Comparison of ENCODE assay signal across 26 cellular contexts in genomic region chr3:45937206-45938042, GRCh38. TPM values are rescaled to one million over a fixed set of nuclear protein-coding genes. Genes with fewer than 3 reads are reported as not detected.
"Had no signal": no experiment of that assay in that cellular context is flagged by ENCODE, and none has a peak within 500 bp of the region (broad histone marks: within the 10 kb centered on the region; RNA-seq: fewer than 3 reads in every experiment).

No MANE protein-coding gene starts in this region.

- ATAC-seq: foreskin keratinocyte; natural killer cell treated with Interleukin-12 subunit alpha and Interleukin-12 subunit beta and Interleukin-15 and Interleukin-18, amount 100 ng/mL, for 72 hours; right cardiac atrium; SK-N-SH treated with all-trans-retinoic acid at 6 μM for 48 hours had no signal

- H3K9me3 ChIP-seq: stomach, suprapubic skin had no signal

- H3K27me3 Mint-ChIP-seq: brain; dendritic cell treated with granulocyte-macrophage colony-stimulating factor and Interleukin-4, amounts not matched to agents 40 ng/mL and 50 ng/mL, for 4 days; natural killer cell treated with Interleukin-12 subunit alpha and Interleukin-12 subunit beta and Interleukin-15 and Interleukin-18, amount 100 ng/mL, for 72 hours had no signal

- H3K4me3 ChIP-seq: lung, skin epidermis, stomach, suprapubic skin, tibial nerve had no signal

- H3K4me3 Mint-ChIP-seq: activated CD4-positive, alpha-beta memory T cell treated with anti-CD3 and anti-CD28 coated beads for 36 hours; activated T-cell treated with anti-CD3 and anti-CD28 coated beads, Interleukin-2, amount 50 U/mL, for 24 hours; brain; dendritic cell treated with granulocyte-macrophage colony-stimulating factor and Interleukin-4, amounts not matched to agents 40 ng/mL and 50 ng/mL, for 4 days; mesothelial cell of epicardium; natural killer cell treated with Interleukin-12 subunit alpha and Interleukin-12 subunit beta and Interleukin-15 and Interleukin-18, amount 100 ng/mL, for 72 hours had no signal

- H3K79me2 ChIP-seq: parathyroid adenoma had no signal

- DNase-seq: activated CD4-positive, alpha-beta memory T cell treated with anti-CD3 and anti-CD28 coated beads for 36 hours; activated CD4-positive, alpha-beta T cell treated with anti-CD3 and anti-CD28 coated beads for 48 hours; activated naive CD4-positive, alpha-beta T cell treated with anti-CD3 and anti-CD28 coated beads, Interleukin-2, amount 50 U/mL, for 16 hours; caudate nucleus; effector CD4-positive, alpha-beta T cell; foreskin keratinocyte; kidney; right cardiac atrium; stimulated activated CD4-positive, alpha-beta T cell treated with anti-CD3 and anti-CD28 coated beads, Interleukin-1b, Interleukin-23, amount 100 ng/mL, for 48 hours; stomach had no signal

- H3K27me3 ChIP-seq: foreskin keratinocyte, stomach, suprapubic skin, tibial nerve had no signal

- H3K9me3 Mint-ChIP-seq: activated CD4-positive, alpha-beta memory T cell treated with anti-CD3 and anti-CD28 coated beads for 36 hours; activated T-cell treated with anti-CD3 and anti-CD28 coated beads, Interleukin-2, amount 50 U/mL, for 24 hours; dendritic cell treated with granulocyte-macrophage colony-stimulating factor and Interleukin-4, amounts not matched to agents 40 ng/mL and 50 ng/mL, for 4 days; natural killer cell treated with Interleukin-12 subunit alpha and Interleukin-12 subunit beta and Interleukin-15 and Interleukin-18, amount 100 ng/mL, for 72 hours had no signal

- H3K27ac ChIP-seq: foreskin keratinocyte, parathyroid adenoma, skin epidermis, stomach, suprapubic skin, tibial nerve had no signal

- H3K9ac ChIP-seq: parathyroid adenoma had no signal

- H2AFZ ChIP-seq: parathyroid adenoma had no signal

- H3K4me1 ChIP-seq: foreskin keratinocyte, parathyroid adenoma had no signal

- H3K27ac Mint-ChIP-seq: activated CD4-positive, alpha-beta memory T cell treated with anti-CD3 and anti-CD28 coated beads for 36 hours; activated T-cell treated with anti-CD3 and anti-CD28 coated beads, Interleukin-2, amount 50 U/mL, for 24 hours; activated T-helper 2 cell treated with anti-CD3 and anti-CD28 coated beads, Interferon-gamma antibody, Interleukin-2, Interleukin-4, amounts not matched to agents 10 μg/mL and 5 μg/mL and 100 μg/mL, durations not matched to agents 14 hours and 24 hours and 36 hours; dendritic cell treated with granulocyte-macrophage colony-stimulating factor and Interleukin-4, amounts not matched to agents 40 ng/mL and 50 ng/mL, for 4 days; mesothelial cell of epicardium; natural killer cell treated with Interleukin-12 subunit alpha and Interleukin-12 subunit beta and Interleukin-15 and Interleukin-18, amount 100 ng/mL, for 72 hours had no signal

RNA-seq across cellular contexts. Expression of gene CXCR6, which starts 5.8 kb away (rescaled TPM):
- total RNA-seq: foreskin keratinocyte, glomerular endothelial cell, mesothelial cell of epicardium, pulmonary artery endothelial cell had no signal

RNA-seq across cellular contexts. Expression of gene CCR9, which starts 51.1 kb away (rescaled TPM):
- total RNA-seq: activated CD4-positive, alpha-beta memory T cell treated with anti-CD3 and anti-CD28 coated beads for 36 hours; activated T-helper 2 cell treated with anti-CD3 and anti-CD28 coated beads, Interferon-gamma antibody, Interleukin-2, Interleukin-4, amounts not matched to agents 10 μg/mL and 5 μg/mL and 100 μg/mL, durations not matched to agents 14 hours and 24 hours and 36 hours; aorta; foreskin keratinocyte; glomerular endothelial cell; mesothelial cell of epicardium; natural killer cell treated with Interleukin-12 subunit alpha and Interleukin-12 subunit beta and Interleukin-15 and Interleukin-18, amount 100 ng/mL, for 72 hours; pulmonary artery endothelial cell; right cardiac atrium; suprapubic skin; T-helper 2 cell treated with Interferon-gamma antibody and Interleukin-4, amounts not matched to agents 100 ng/mL and 5 ng/mL, for 36 hours had no signal
